In the genomic region with DNA sequence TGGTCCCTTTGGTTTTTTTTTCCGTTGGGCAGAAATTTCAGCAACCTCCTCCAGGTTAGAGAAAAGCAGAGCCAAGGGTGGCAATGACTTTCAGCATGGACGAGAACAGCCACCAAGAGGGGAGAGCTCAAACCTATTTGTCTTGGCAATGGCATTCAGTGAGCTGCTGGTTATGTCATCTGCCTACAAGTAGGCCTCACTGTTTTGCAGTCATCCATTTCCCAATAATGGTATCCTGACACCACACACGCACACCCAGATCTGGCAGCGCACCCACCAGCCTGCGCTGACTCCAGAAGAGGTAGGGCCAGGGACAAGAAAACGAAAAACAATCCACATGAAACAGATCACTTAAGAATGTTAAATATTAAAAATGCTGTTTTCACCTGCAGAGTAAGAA, we compare ENCODE assay signal across 2 cellular contexts.
TF ChIP-seq lines count a peak whose summit lies in the region.

No MANE protein-coding gene starts in this region.

TF ChIP-seq in GM23338, 12 proteins besides CTCF, POLR2A, EP300 and RAD21 (continues in another document):
- no peak for TF ChIP-seq JUNB (IDR thresholded peaks at IDR 0.05; ENCODE audit: unreplicated experiment)
- no peak for TF ChIP-seq ZNF114 (CRISPR knock-in tag; IDR thresholded peaks at IDR 0.05)
- no peak for TF ChIP-seq CREB1 (CRISPR knock-in tag; IDR thresholded peaks at IDR 0.05; ENCODE audit: low read depth)
- TF ChIP-seq NANOG (IDR thresholded peaks at IDR 0.05; ENCODE audit: borderline replicate concordance), result no peak
- no peak for TF ChIP-seq EZH2phosphoT487 (IDR thresholded peaks at IDR 0.05; ENCODE audit: unreplicated experiment)
- no peak for TF ChIP-seq EZH2 (IDR thresholded peaks at IDR 0.05; ENCODE audit: low read depth, unreplicated experiment)
- no peak for TF ChIP-seq ZNF462 (CRISPR knock-in tag; IDR thresholded peaks at IDR 0.05)
- TF ChIP-seq ZNF331 (CRISPR knock-in tag; IDR thresholded peaks at IDR 0.05; ENCODE audit: low read depth), result no peak
- TF ChIP-seq, protein P1, sequence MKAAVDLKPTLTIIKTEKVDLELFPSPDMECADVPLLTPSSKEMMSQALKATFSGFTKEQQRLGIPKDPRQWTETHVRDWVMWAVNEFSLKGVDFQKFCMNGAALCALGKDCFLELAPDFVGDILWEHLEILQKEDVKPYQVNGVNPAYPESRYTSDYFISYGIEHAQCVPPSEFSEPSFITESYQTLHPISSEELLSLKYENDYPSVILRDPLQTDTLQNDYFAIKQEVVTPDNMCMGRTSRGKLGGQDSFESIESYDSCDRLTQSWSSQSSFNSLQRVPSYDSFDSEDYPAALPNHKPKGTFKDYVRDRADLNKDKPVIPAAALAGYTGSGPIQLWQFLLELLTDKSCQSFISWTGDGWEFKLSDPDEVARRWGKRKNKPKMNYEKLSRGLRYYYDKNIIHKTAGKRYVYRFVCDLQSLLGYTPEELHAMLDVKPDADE (IDR thresholded peaks at IDR 0.05), result no peak
- no peak for TF ChIP-seq POLR2AphosphoS5 (IDR thresholded peaks at IDR 0.05; ENCODE audit: low read depth)

TF ChIP-seq in WTC11, 78 proteins besides CTCF, POLR2A, EP300 and RAD21:
- TF ChIP-seq EMX1 (CRISPR knock-in tag; IDR thresholded peaks at IDR 0.05) (no peak), ATF3 (CRISPR knock-in tag; conservative IDR thresholded peaks at IDR 0.05) (no peak), GTF2I (CRISPR knock-in tag; conservative IDR thresholded peaks at IDR 0.05) (no peak), E2F5 (CRISPR knock-in tag; IDR thresholded peaks at IDR 0.05) (no peak), CBFB (CRISPR knock-in tag; IDR thresholded peaks at IDR 0.05; ENCODE audit: low read depth) (no peak), USF1 (CRISPR knock-in tag; IDR thresholded peaks at IDR 0.05) (no peak), SP1 (CRISPR knock-in tag; conservative IDR thresholded peaks at IDR 0.05) (no peak), ELF4 (CRISPR knock-in tag; IDR thresholded peaks at IDR 0.05; ENCODE audit: low read depth) (no peak), NR1H2 (CRISPR knock-in tag; IDR thresholded peaks at IDR 0.05) (no peak), ZNF425 (CRISPR knock-in tag; conservative IDR thresholded peaks at IDR 0.05) (no peak)
- TF ChIP-seq, protein P2, sequence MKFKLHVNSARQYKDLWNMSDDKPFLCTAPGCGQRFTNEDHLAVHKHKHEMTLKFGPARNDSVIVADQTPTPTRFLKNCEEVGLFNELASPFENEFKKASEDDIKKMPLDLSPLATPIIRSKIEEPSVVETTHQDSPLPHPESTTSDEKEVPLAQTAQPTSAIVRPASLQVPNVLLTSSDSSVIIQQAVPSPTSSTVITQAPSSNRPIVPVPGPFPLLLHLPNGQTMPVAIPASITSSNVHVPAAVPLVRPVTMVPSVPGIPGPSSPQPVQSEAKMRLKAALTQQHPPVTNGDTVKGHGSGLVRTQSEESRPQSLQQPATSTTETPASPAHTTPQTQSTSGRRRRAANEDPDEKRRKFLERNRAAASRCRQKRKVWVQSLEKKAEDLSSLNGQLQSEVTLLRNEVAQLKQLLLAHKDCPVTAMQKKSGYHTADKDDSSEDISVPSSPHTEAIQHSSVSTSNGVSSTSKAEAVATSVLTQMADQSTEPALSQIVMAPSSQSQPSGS (CRISPR knock-in tag; IDR thresholded peaks at IDR 0.05; ENCODE audit: borderline replicate concordance, low read depth), result no peak
